10 cellular contexts compared by ENCODE assay signal in the genomic region with DNA sequence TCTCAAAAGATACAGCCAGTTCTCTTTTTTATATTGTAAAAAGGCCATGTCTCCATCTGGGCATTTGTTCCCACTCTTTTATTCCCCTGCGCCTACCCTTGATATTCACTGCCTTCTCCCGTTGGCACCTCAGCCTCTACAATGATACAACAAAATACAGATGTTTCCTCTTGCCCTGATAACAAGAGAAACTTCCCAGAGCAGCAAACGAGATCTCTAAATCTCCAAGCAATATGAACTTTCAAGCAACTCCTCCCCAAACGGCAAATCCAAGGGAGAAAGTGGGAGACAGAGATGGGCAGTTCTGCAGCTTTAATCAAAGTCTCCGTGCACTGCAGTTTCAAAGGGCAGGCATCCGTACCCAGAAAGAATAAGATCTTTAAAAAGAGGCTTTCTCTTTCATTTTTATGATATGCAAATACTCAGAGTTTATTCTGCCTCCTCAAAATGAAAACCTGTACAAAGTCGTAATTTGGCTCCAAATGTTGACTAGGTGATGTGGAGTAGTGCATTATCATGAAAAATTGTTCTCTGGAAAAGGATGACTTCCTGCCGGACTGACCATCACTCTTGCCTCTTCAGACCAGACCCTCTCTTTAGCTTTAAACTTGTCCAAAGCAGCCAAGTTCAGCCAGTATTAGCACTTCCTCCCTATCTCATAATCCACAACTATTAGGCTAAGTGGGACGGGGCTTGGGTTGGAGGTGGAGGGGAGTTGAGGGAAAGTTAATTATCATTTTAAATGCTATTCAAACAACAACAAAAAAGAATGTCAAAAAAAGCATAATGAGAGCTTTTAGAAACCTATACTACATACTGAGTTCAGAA. TPM values are rescaled to one million over a fixed set of nuclear protein-coding genes. Genes with fewer than 3 reads are reported as not detected.
DNase-seq lines count a peak whose midpoint lies in the region; ATAC-seq and TF ChIP-seq lines count a peak whose summit lies in the region.
"Had no signal": no experiment of that assay in that cellular context is flagged by ENCODE, and none has a peak within 500 bp of the region (broad histone marks: within the 10 kb centered on the region; RNA-seq: fewer than 3 reads in every experiment).

No MANE protein-coding gene starts in this region.

- peak overlapping the region; percentile 25 to 43 for H3K4me3 ChIP-seq in right atrium auricular region
- H3K4me3 ChIP-seq in spleen: peak overlapping the region; percentile 13 to 53 (median 29)

- ATAC-seq in GM18870 (IDR thresholded peaks at IDR 0.05; ENCODE audit: unreplicated experiment): peak; percentile 48
- no peak for ATAC-seq in T-helper 17 cell
- no peak for ATAC-seq in HG02642 (IDR thresholded peaks at IDR 0.05; ENCODE audit: poor library complexity, unreplicated experiment)
- no peak for ATAC-seq in HG03097 (IDR thresholded peaks at IDR 0.05; ENCODE audit: low FRiP score, unreplicated experiment)

- 6 to 10% (median 8%) methylated on average over 9 of the region's 9 CpGs for WGBS in spleen, 5 donors

- no peaks in the 10 kb centered on the region for H3K27me3 ChIP-seq in right atrium auricular region
- H3K27me3 ChIP-seq in spleen (replicated peaks in 1 of 7): no peaks in the 10 kb centered on the region

- DNase-seq in T-helper 17 cell (no peak), right atrium auricular region (ENCODE audit: low spot score) (no peak), spleen (no peak), HUDEP-2 (lab: John Stamatoyannopoulos, UW; ENCODE audit: unreplicated experiment in 76 of 76) (no peak), cerebellum (ENCODE audit: low spot score) (no peak)
- DNase-seq: activated CD8-positive, alpha-beta memory T cell treated with anti-CD3 and anti-CD28 coated beads for 24 hours; GDM1 had no signal

- intact Hi-C loops in spleen (cut with DNase I; ENCODE audit: low total_unique reads): no loop called here

- H3K27ac ChIP-seq in right atrium auricular region (peak overlapping the region; percentile 47 to 62), spleen (peak overlapping the region in 7 of 8 donors; percentile 26 to 79 (median 66))

- H3K36me3 Mint-ChIP-seq in T-helper 17 cell (ENCODE audit: low read depth): no peaks in the 10 kb centered on the region

- TF ChIP-seq POLR2A in spleen (IDR thresholded peaks at IDR 0.05): no peak

- H3K27me3 Mint-ChIP-seq in T-helper 17 cell: no peaks in the 10 kb centered on the region

- no peaks in the 10 kb centered on the region for H3K36me3 ChIP-seq in right atrium auricular region
- no peaks in the 10 kb centered on the region for H3K36me3 ChIP-seq in spleen

- no peaks in the 10 kb centered on the region for H3K4me1 Mint-ChIP-seq in T-helper 17 cell

- H3K9me3 ChIP-seq in T-helper 17 cell (ENCODE audit: control insufficient read depth, low read length, poor library complexity, severe bottlenecking) (no peaks in the 10 kb centered on the region), right atrium auricular region (no peaks in the 10 kb centered on the region), spleen (no peaks in the 10 kb centered on the region)

- peak overlapping the region; percentile 0 for H3K4me3 Mint-ChIP-seq in T-helper 17 cell

- TF ChIP-seq CTCF in right atrium auricular region (IDR thresholded peaks at IDR 0.05): no peak
- no peak for TF ChIP-seq CTCF in spleen (IDR thresholded peaks at IDR 0.05 in 8 of 11, conservative IDR thresholded peaks at IDR 0.05 in 3 of 11)

- H3K27ac Mint-ChIP-seq in T-helper 17 cell: no peak overlapping the region

- H3K4me1 ChIP-seq in right atrium auricular region (no peaks in the 10 kb centered on the region), spleen (peaks cover 0 to 44% (median 0%) of the 10 kb centered on the region in 6 donors)

RNA-seq across cellular contexts. Expression of a gene that starts 0.7 kb away (rescaled TPM):
- under 1 TPM in 1 of 2 donors, not detected in 1; 0.37 TPM for total RNA-seq in T-helper 17 cell
- 1 to 10 TPM; 2.1 to 3.5 TPM for total RNA-seq in right atrium auricular region
- 10 to 100 TPM; 10.4 to 33.6 (median 24.8) TPM for total RNA-seq in spleen
- 1 to 10 TPM in 1 of 3 donors, under 1 TPM in 2; 0.80 to 1.3 (median 0.87) TPM for polyA plus RNA-seq in spleen
- 1.7 TPM for total RNA-seq in cerebellum
